In genomic region chr17:15651001-15651582, GRCh38 we compare ENCODE assay signal across 9 cellular contexts. TPM values are rescaled to one million over a fixed set of nuclear protein-coding genes. Genes with fewer than 3 reads are reported as not detected.
DNase-seq lines count a peak whose midpoint lies in the region; ATAC-seq and TF ChIP-seq lines count a peak whose summit lies in the region.
"Had no signal": no experiment of that assay in that cellular context is flagged by ENCODE, and none has a peak within 500 bp of the region (broad histone marks: within the 10 kb centered on the region; RNA-seq: fewer than 3 reads in every experiment).

No MANE protein-coding gene starts in this region.

- peaks cover 14% of the 10 kb centered on the region for H3K36me3 Mint-ChIP-seq in MCF 10A (ENCODE audit: insufficient read depth, unreplicated experiment)
- no peaks in the 10 kb centered on the region for H3K36me3 Mint-ChIP-seq in activated CD8-positive, alpha-beta memory T cell treated with anti-CD3 and anti-CD28 coated beads, Interleukin-2, amount 10 ng/mL, durations not matched to agents 7 days and 5 days

- BruUV-seq in MCF 10A (replicated peaks; lab: Mats Ljungman, UMichigan): TSS peak; percentile 49

- peak overlapping the region; percentile 6 for H3K4me3 ChIP-seq in mucosa of descending colon

- H3K9me3 ChIP-seq in mucosa of descending colon: no peaks in the 10 kb centered on the region

- no peaks in the 10 kb centered on the region for H3K36me3 ChIP-seq in mucosa of descending colon (ENCODE audit: low read depth)

- peaks cover 21% of the 10 kb centered on the region for H3K4me1 Mint-ChIP-seq in MCF 10A (ENCODE audit: insufficient read depth, unreplicated experiment)
- H3K4me1 Mint-ChIP-seq in activated CD8-positive, alpha-beta memory T cell treated with anti-CD3 and anti-CD28 coated beads, Interleukin-2, amount 10 ng/mL, durations not matched to agents 7 days and 5 days: peaks cover 9% of the 10 kb centered on the region

- DNase-seq in MCF 10A (ENCODE audit: unreplicated experiment): no peak
- peak; percentile 37 to 58 (median 57) for DNase-seq in mucosa of descending colon
- DNase-seq in NOMO-1 treated with DMSO at 0.1 percent for 48 hours (lab: John Stamatoyannopoulos, UW; ENCODE audit: unreplicated experiment): no peak
- no peak for DNase-seq in activated CD8-positive, alpha-beta memory T cell treated with anti-CD3 and anti-CD28 coated beads, Interleukin-2, amount 10 ng/mL, durations not matched to agents 7 days and 5 days
- no peak for DNase-seq in erythroblast (lab: John Stamatoyannopoulos, UW)
- DNase-seq in activated CD4-positive, alpha-beta T cell treated with anti-CD3 and anti-CD28 coated beads for 4 hours: no peak
- DNase-seq: naive B cell had no signal

- POLR2A ChIA-PET in MCF 10A (lab: Yijun Ruan, JAX): interaction anchor here (0.6 to 5.1 kb wide), 8 partner anchors 9 to 805 kb away, joined by 3 to 109 read pairs (median 4); partner anchors contain the start of genes TTC19, ZNF286A and ZSWIM7

- H3K4me3 Mint-ChIP-seq in MCF 10A (ENCODE audit: unreplicated experiment): peak overlapping the region; percentile 83
- H3K4me3 Mint-ChIP-seq in activated CD8-positive, alpha-beta memory T cell treated with anti-CD3 and anti-CD28 coated beads, Interleukin-2, amount 10 ng/mL, durations not matched to agents 7 days and 5 days: no peak overlapping the region

- TF ChIP-seq POLR2A in erythroblast (IDR thresholded peaks at IDR 0.05; ENCODE audit: low read length): no peak

- intact Hi-C loops in MCF 10A (cut with micrococcal nuclease): no loop called here
- intact Hi-C loops in mucosa of descending colon (cut with DNase I, micrococcal nuclease): no loop called here

- H3K27me3 Mint-ChIP-seq in MCF 10A (ENCODE audit: insufficient read depth, unreplicated experiment): no peaks in the 10 kb centered on the region
- no peaks in the 10 kb centered on the region for H3K27me3 Mint-ChIP-seq in activated CD8-positive, alpha-beta memory T cell treated with anti-CD3 and anti-CD28 coated beads, Interleukin-2, amount 10 ng/mL, durations not matched to agents 7 days and 5 days
- H3K27me3 Mint-ChIP-seq: naive B cell had no signal

- H3K4me1 ChIP-seq in mucosa of descending colon (ENCODE audit: low read depth): peaks cover 21% of the 10 kb centered on the region

- H3K27ac Mint-ChIP-seq in MCF 10A (ENCODE audit: low read depth, unreplicated experiment): peak overlapping the region; percentile 93
- no peak overlapping the region for H3K27ac Mint-ChIP-seq in activated CD8-positive, alpha-beta memory T cell treated with anti-CD3 and anti-CD28 coated beads, Interleukin-2, amount 10 ng/mL, durations not matched to agents 7 days and 5 days

- H3K27ac ChIP-seq in 22Rv1: peak overlapping the region; percentile 56

- ATAC-seq in HG03135 (IDR thresholded peaks at IDR 0.05; ENCODE audit: unreplicated experiment) (peak; percentile 12), mucosa of descending colon (peak; percentile 25)
- no peak for ATAC-seq in activated CD8-positive, alpha-beta memory T cell treated with anti-CD3 and anti-CD28 coated beads, Interleukin-2, amount 10 ng/mL, durations not matched to agents 7 days and 5 days

- H3K9me3 Mint-ChIP-seq in MCF 10A (ENCODE audit: unreplicated experiment): no peaks in the 10 kb centered on the region
- H3K9me3 Mint-ChIP-seq in activated CD8-positive, alpha-beta memory T cell treated with anti-CD3 and anti-CD28 coated beads, Interleukin-2, amount 10 ng/mL, durations not matched to agents 7 days and 5 days (ENCODE audit: low read depth): no peaks in the 10 kb centered on the region
- H3K9me3 Mint-ChIP-seq: naive B cell had no signal

- TF ChIP-seq CTCF in 22Rv1 (IDR thresholded peaks at IDR 0.05) (no peak), MCF 10A (IDR thresholded peaks at IDR 0.05; ENCODE audit: unreplicated experiment) (no peak), mucosa of descending colon (IDR thresholded peaks at IDR 0.05) (no peak)

- CTCF ChIA-PET in MCF 10A (lab: Yijun Ruan, JAX): interaction anchor here (1.1 to 1.8 kb wide), 2 partner anchors 8 to 40 kb away, joined by 4 to 11 read pairs; no protein-coding TSS in a partner anchor
- CTCF ChIA-PET in activated CD8-positive, alpha-beta memory T cell treated with anti-CD3 and anti-CD28 coated beads, Interleukin-2, amount 10 ng/mL, durations not matched to agents 7 days and 5 days (lab: Charles Lee): no interaction called here

RNA-seq across cellular contexts. Expression of gene FBXW10B, which starts 31.6 kb away (rescaled TPM):
- total RNA-seq in MCF 10A (2022): 3.4 and 5.3 TPM in 2 replicates
- 1 to 10 TPM in 1 of 3 donors, under 1 TPM in 2; 0.75 to 1.3 (median 0.82) TPM for total RNA-seq in mucosa of descending colon
- total RNA-seq in activated CD8-positive, alpha-beta memory T cell treated with anti-CD3 and anti-CD28 coated beads, Interleukin-2, amount 10 ng/mL, durations not matched to agents 7 days and 5 days: under 1 TPM in 1 of 2 experiments, not detected in 1; 0.30 TPM

RNA-seq across cellular contexts. Expression of gene TRIM16, which starts 33.0 kb away (rescaled TPM):
- total RNA-seq in MCF 10A (2022) (37.6 and 42.5 TPM in 2 replicates), mucosa of descending colon (10 to 100 TPM; 20.1 to 22.8 (median 21.9) TPM)
- total RNA-seq in activated CD8-positive, alpha-beta memory T cell treated with anti-CD3 and anti-CD28 coated beads, Interleukin-2, amount 10 ng/mL, durations not matched to agents 7 days and 5 days: 10 to 100 TPM in 1 of 2 experiments, 1 to 10 TPM in 1; 6.4 to 10.2 TPM

RNA-seq across cellular contexts. Expression of gene ZNF286A, which starts 48.5 kb away (rescaled TPM):
- total RNA-seq in MCF 10A (2022): 24.3 and 25.7 TPM in 2 replicates
- 10 to 100 TPM in 2 of 3 donors, 1 to 10 TPM in 1; 6.0 to 21.6 (median 10.2) TPM for total RNA-seq in mucosa of descending colon
- total RNA-seq in activated CD8-positive, alpha-beta memory T cell treated with anti-CD3 and anti-CD28 coated beads, Interleukin-2, amount 10 ng/mL, durations not matched to agents 7 days and 5 days: 10 to 100 TPM; 16.9 to 18.9 TPM

Comparison
In these comparisons a context has a peak if more than half of its experiments do, and no peak if none do; other contexts are left out.
1. DNase-seq: peak in mucosa of descending colon (3 of 3); none in MCF 10A (single experiment), NOMO-1 treated with DMSO at 0.1 percent for 48 hours (single experiment), activated CD8-positive, alpha-beta memory T cell treated with anti-CD3 and anti-CD28 coated beads, Interleukin-2, amount 10 ng/mL, durations not matched to agents 7 days and 5 days (single experiment), erythroblast (0 of 2) and activated CD4-positive, alpha-beta T cell treated with anti-CD3 and anti-CD28 coated beads for 4 hours (0 of 2).